Comparison of ENCODE assay signal across 8 cellular contexts in the genomic region with DNA sequence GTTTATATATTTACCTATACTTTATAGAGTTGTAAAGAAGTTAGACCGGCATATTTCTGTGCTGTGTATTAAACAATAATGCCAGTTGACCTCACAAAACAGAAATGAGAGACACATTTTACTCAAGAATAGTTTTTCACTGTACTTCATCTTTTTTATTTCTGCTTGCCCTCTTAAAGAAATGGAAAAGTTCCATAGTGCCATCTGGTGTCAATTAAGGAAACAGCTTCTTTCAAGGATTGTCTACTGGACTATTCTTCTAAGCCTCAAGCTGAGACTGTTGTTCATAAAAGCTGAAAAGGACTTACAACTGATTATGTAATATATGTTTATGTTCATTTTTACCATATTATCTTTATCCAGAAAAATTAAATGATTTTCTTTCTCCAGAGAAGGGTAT.
DNase-seq lines count a peak whose midpoint lies in the region; ATAC-seq and TF ChIP-seq lines count a peak whose summit lies in the region.

No MANE protein-coding gene starts in this region.

- no peak overlapping the region for H3K18ac ChIP-seq in mesenchymal stem cell (ENCODE audit: low read depth in 1 of 2, low read length in 2 of 2)

- H2BK5ac ChIP-seq in mesenchymal stem cell (ENCODE audit: low read depth, low read length, poor library complexity, severe bottlenecking): no peak overlapping the region

- H2AFZ ChIP-seq in mesenchymal stem cell (ENCODE audit: low read depth, low read length): no peak overlapping the region

- no peak overlapping the region for H3K4me2 ChIP-seq in mesenchymal stem cell (ENCODE audit: low read length, poor library complexity, severe bottlenecking)

- H2AK5ac ChIP-seq in mesenchymal stem cell (ENCODE audit: low read length, severe bottlenecking): no peak overlapping the region

- H3K36me3 ChIP-seq in adipocyte (ENCODE audit: control insufficient read depth, insufficient read depth, low read length, severe bottlenecking): no peaks in the 10 kb centered on the region
- no peaks in the 10 kb centered on the region for H3K36me3 ChIP-seq in mesenchymal stem cell (ENCODE audit: control insufficient read depth in 1 of 2, insufficient read depth in 2 of 2, low read depth in 1 of 2, low read length in 2 of 2)
- H3K36me3 ChIP-seq in adrenal gland (replicated peaks in 1 of 2): no peaks in the 10 kb centered on the region

- no peak overlapping the region for H3K14ac ChIP-seq in mesenchymal stem cell (ENCODE audit: low read length in 2 of 2)

- H3K9me3 ChIP-seq in adipocyte (ENCODE audit: control insufficient read depth, low read length) (no peaks in the 10 kb centered on the region), mesenchymal stem cell (ENCODE audit: control insufficient read depth, low read length) (no peaks in the 10 kb centered on the region), adrenal gland (replicated peaks in 1 of 3) (no peaks in the 10 kb centered on the region)

- no peak overlapping the region for H3K23ac ChIP-seq in mesenchymal stem cell (ENCODE audit: low read length in 2 of 2)

- no peak overlapping the region for H3K9ac ChIP-seq in adipocyte (ENCODE audit: low read length)
- H3K9ac ChIP-seq in mesenchymal stem cell (ENCODE audit: low read length): peak overlapping the region; percentile 9

- H3K79me1 ChIP-seq in mesenchymal stem cell (replicated peaks; ENCODE audit: low read length, poor library complexity, severe bottlenecking): no peaks in the 10 kb centered on the region

- H3K27me3 ChIP-seq in adipocyte (replicated peaks; ENCODE audit: control insufficient read depth, insufficient read depth, low read length): no peaks in the 10 kb centered on the region
- no peaks in the 10 kb centered on the region for H3K27me3 ChIP-seq in mesenchymal stem cell (ENCODE audit: control insufficient read depth in 1 of 2, insufficient read depth in 1 of 2, low read length in 2 of 2)
- no peaks in the 10 kb centered on the region for H3K27me3 ChIP-seq in adrenal gland

- no peak for TF ChIP-seq POLR2A in adrenal gland (IDR thresholded peaks at IDR 0.05)

- no CpG with 5 or more reads among the region's 1 CpG for WGBS in mesenchymal stem cell
- 11 to 18% (median 13%) methylated on average over 1 of the region's 1 CpG for whole genome bisulfite sequencing in adrenal gland, 4 donors

- H3K4me3 ChIP-seq in adipocyte (ENCODE audit: low read length): no peak overlapping the region
- H3K4me3 ChIP-seq in mesenchymal stem cell (ENCODE audit: insufficient read depth in 1 of 2, low read depth in 1 of 2, low read length in 2 of 2): no peak overlapping the region
- no peak overlapping the region for H3K4me3 ChIP-seq in adrenal gland

- H3K4ac ChIP-seq in mesenchymal stem cell (ENCODE audit: low read depth in 1 of 2, low read length in 2 of 2): no peak overlapping the region

- H2BK12ac ChIP-seq in mesenchymal stem cell (ENCODE audit: low read length in 2 of 2): no peak overlapping the region

- no peak for ATAC-seq in GM21576 (IDR thresholded peaks at IDR 0.05; ENCODE audit: unreplicated experiment)
- no peak for ATAC-seq in Right ventricle myocardium superior (ENCODE audit: poor library complexity)

- H3K4me1 ChIP-seq in adipocyte (ENCODE audit: control insufficient read depth, insufficient read depth, low read length) (peaks cover 13% of the 10 kb centered on the region), mesenchymal stem cell (ENCODE audit: control insufficient read depth, insufficient read depth, low read depth, low read length) (no peaks in the 10 kb centered on the region), adrenal gland (replicated peaks in 1 of 2) (no peaks in the 10 kb centered on the region)

- H2BK15ac ChIP-seq in mesenchymal stem cell (ENCODE audit: low read depth, poor library complexity, severe bottlenecking): no peak overlapping the region

- no peak overlapping the region for H4K91ac ChIP-seq in mesenchymal stem cell (ENCODE audit: low read length)

- no peak overlapping the region for H4K8ac ChIP-seq in mesenchymal stem cell (ENCODE audit: low read length)

- no peak overlapping the region for H2BK120ac ChIP-seq in mesenchymal stem cell (ENCODE audit: low read depth, low read length)

- TF ChIP-seq CTCF in GM12874 (IDR thresholded peaks at IDR 0.05; ENCODE audit: insufficient read depth, low read depth, low read length): peak; percentile 15; the same call in 1 of the 2 replicates
- peak in 3 of 6 experiments; percentile 16 to 45 (median 40) for TF ChIP-seq CTCF in adrenal gland (IDR thresholded peaks at IDR 0.05)

- intact Hi-C loops in adrenal gland (cut with DNase I): no loop called here
- intact Hi-C loops in Right ventricle myocardium superior (cut with DNase I): no loop called here

- H3K27ac ChIP-seq in mesenchymal stem cell (ENCODE audit: low read length, poor library complexity, severe bottlenecking) (no peak overlapping the region), adrenal gland (no peak overlapping the region)

- DNase-seq in NCI-H1092 treated with DMSO at 0.1 percent for 48 hours (lab: John Stamatoyannopoulos, UW) (peak; percentile 13), adipocyte (ENCODE audit: low read depth) (peak; percentile 71), mesenchymal stem cell (peak; percentile 60), adrenal gland (no peak), hypothalamus (lab: John Stamatoyannopoulos, UW) (no peak), Right ventricle myocardium superior (no peak)

Comparison
In these comparisons a context has a peak if more than half of its experiments do, and no peak if none do; other contexts are left out.
1. DNase-seq: peak in NCI-H1092 treated with DMSO at 0.1 percent for 48 hours (single experiment), adipocyte (single experiment) and mesenchymal stem cell (single experiment); none in adrenal gland (0 of 7), hypothalamus (0 of 51) and Right ventricle myocardium superior (single experiment).